Comparison of ENCODE assay signal across 8 cellular contexts in the genomic region with DNA sequence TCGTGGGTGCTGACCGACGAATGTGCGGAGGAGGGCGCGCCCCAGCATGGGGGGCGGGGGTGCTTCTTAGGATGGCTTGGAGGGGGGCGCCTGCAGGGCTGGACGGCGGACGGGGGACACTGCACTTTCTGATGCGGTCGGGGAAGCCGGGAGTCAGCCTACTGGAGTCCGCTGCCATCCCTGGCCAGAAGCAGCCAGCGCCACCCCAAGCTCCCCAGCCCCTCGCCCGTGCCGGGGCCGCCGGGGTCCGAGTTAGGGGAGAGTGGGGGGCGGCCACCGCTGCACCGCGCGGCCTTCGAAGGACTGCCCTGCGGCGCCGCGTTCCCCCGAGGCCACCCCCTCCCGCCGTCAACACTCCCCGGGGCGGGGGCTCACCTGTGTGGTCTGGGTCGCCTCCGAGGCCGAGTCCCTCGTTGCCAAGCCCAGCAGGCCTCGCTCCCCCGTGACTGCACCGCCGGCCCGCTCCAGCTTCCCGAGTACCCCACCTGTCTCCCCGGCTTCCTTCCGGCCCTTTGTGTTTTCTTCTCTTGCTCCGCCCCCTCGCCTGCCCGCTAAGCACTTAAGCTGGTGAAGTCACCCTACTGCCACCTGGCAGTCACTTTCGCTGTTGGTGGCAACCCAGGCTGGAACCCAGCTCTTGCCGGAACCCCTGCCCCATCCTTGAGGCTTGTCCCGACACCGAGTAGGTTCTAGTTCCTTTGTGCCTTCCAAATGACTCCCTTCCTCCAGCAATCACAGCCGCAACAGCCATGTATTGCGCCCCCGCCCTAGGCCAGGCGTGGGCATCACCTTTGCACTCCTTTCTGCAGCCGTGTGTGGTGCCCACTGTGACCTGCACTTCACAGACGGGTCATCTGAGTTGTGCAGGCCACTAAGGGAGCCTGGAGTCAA. TPM values are rescaled to one million over a fixed set of nuclear protein-coding genes. Genes with fewer than 3 reads are reported as not detected.
A peak's percentile ranks its signal among the peaks of the same experiment; 100 is the strongest.
DNase-seq lines count a peak whose midpoint lies in the region; TF ChIP-seq lines count a peak whose summit lies in the region.

A gene with protein sequence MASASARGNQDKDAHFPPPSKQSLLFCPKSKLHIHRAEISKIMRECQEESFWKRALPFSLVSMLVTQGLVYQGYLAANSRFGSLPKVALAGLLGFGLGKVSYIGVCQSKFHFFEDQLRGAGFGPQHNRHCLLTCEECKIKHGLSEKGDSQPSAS (minus strand): TSS at position 492 of the 891 bp plus-strand sequence. CDS start 2,225 bp downstream, outside the sequence.

- H3K4me1 ChIP-seq in HEK293 (ENCODE audit: control insufficient read depth, insufficient read depth, low read length) (peaks cover 2% of the 10 kb centered on the region; the same call in 1 of the 2 replicates), adrenal gland (replicated peaks in 1 of 2) (peaks cover 3 to 18% of the 10 kb centered on the region in 2 donors), smooth muscle cell (ENCODE audit: low read depth) (peaks cover 9% of the 10 kb centered on the region)

- intact Hi-C loops in adrenal gland (cut with DNase I): loop anchor here in 1 of 2 donors (10.0 kb wide), 2 partner anchors 48 to 72 kb away; a partner anchor contains a TSS

- H3K27ac ChIP-seq in HEK293 (ENCODE audit: extremely low read depth, low read depth, low read length) (peak within 1 kb of the TSS; percentile 66; the same call in 1 of the 2 replicates), adrenal gland (peak within 1 kb of the TSS in 3 of 5 donors; percentile 21 to 73 (median 33)), smooth muscle cell (ENCODE audit: low read depth) (no peak within 1 kb of the TSS)

- H3K27me3 ChIP-seq in adrenal gland: no peaks in the 10 kb centered on the region
- H3K27me3 ChIP-seq in smooth muscle cell (ENCODE audit: low read depth): no peaks in the 10 kb centered on the region

- H2AFZ ChIP-seq in smooth muscle cell (ENCODE audit: low read depth): peak within 1 kb of the TSS; percentile 81

- peak within 1 kb of the TSS; percentile 66 for H3K9ac ChIP-seq in smooth muscle cell (ENCODE audit: low read depth)

- H3K4me2 ChIP-seq in smooth muscle cell: peak within 1 kb of the TSS; percentile 92

- CTCF ChIA-PET in HEK293 (lab: Yijun Ruan, JAX): interaction anchor here (0.6 to 0.7 kb wide), 3 partner anchors 135 to 936 kb away, joined by 3 to 4 read pairs (median 3); no protein-coding TSS in a partner anchor

- H3K36me3 ChIP-seq in HEK293 (ENCODE audit: control insufficient read depth in 2 of 2, insufficient read depth in 1 of 2, low read length in 2 of 2) (peaks cover 0 to 4% of the 10 kb centered on the region in 2 experiments; a peak in 1 of 3 replicates), adrenal gland (replicated peaks in 1 of 2) (no peaks in the 10 kb centered on the region), smooth muscle cell (ENCODE audit: low read depth) (no peaks in the 10 kb centered on the region)

- H3K9me3 ChIP-seq in HEK293 (ENCODE audit: control insufficient read depth, insufficient read depth, low read depth, low read length) (no peaks in the 10 kb centered on the region), adrenal gland (replicated peaks in 1 of 3) (no peaks in the 10 kb centered on the region), smooth muscle cell (replicated peaks; ENCODE audit: low read depth) (no peaks in the 10 kb centered on the region)

- no peak for TF ChIP-seq CTCF in HEK293 (tag by site-specific recombination; IDR thresholded peaks at IDR 0.05)
- TF ChIP-seq CTCF in adrenal gland (IDR thresholded peaks at IDR 0.05): peak in 1 of 6 experiments; percentile 20
- TF ChIP-seq CTCF in smooth muscle cell (IDR thresholded peaks at IDR 0.05; ENCODE audit: borderline replicate concordance, insufficient read depth, poor library complexity, severe bottlenecking): no peak

- POLR2A ChIA-PET in HEK293 (lab: Yijun Ruan, JAX): interaction anchor here (1.1 kb wide), 2 partner anchors 126 to 209 kb away, joined by 3 to 6 read pairs; a partner anchor contains a TSS

- DNase-seq in MV-4-11 (lab: John Stamatoyannopoulos, UW) (peak; percentile 12), SW480 (ENCODE audit: low spot score) (peak; percentile 79), adrenal gland (peak; percentile 68 to 88 (median 78)), iPS DF 19.7 (ENCODE audit: low read depth, low spot score) (peak; percentile 61), smooth muscle cell (lab: John Stamatoyannopoulos, UW; ENCODE audit: unreplicated experiment) (no peak), globus pallidus (ENCODE audit: low spot score) (no peak)

- H3K79me2 ChIP-seq in smooth muscle cell (ENCODE audit: low read depth): no peaks in the 10 kb centered on the region

- H4K20me1 ChIP-seq in smooth muscle cell (ENCODE audit: low read depth): no peaks in the 10 kb centered on the region

- peak within 1 kb of the TSS; percentile 74 for H3K4me3 ChIP-seq in HEK293 (ENCODE audit: low read depth, low read length)
- H3K4me3 ChIP-seq in adrenal gland: peak within 1 kb of the TSS in 3 of 4 donors; percentile 14 to 89 (median 83)
- peak within 1 kb of the TSS; percentile 58 for H3K4me3 ChIP-seq in smooth muscle cell

- 7 to 20% (median 13%) methylated on average over 16 to 62 of the region's 62 CpGs for WGBS in adrenal gland, 4 donors
- 16% methylated on average over 43 of the region's 62 CpGs for WGBS in smooth muscle cell (ENCODE audit: low lambda C conversion rate)

- peak; percentile 63 for TF ChIP-seq POLR2A in GM10847 (IDR thresholded peaks at IDR 0.05; ENCODE audit: extremely low read depth, insufficient read length)
- peak; percentile 45 to 69 for TF ChIP-seq POLR2A in adrenal gland (IDR thresholded peaks at IDR 0.05)

- peaks cover 6% of the 10 kb centered on the region for H3F3A ChIP-seq in smooth muscle cell (ENCODE audit: low read depth)

TF ChIP-seq in HEK293, 187 proteins besides CTCF, POLR2A, EP300 and RAD21 (continues in another document):
- TF ChIP-seq, protein P1, sequence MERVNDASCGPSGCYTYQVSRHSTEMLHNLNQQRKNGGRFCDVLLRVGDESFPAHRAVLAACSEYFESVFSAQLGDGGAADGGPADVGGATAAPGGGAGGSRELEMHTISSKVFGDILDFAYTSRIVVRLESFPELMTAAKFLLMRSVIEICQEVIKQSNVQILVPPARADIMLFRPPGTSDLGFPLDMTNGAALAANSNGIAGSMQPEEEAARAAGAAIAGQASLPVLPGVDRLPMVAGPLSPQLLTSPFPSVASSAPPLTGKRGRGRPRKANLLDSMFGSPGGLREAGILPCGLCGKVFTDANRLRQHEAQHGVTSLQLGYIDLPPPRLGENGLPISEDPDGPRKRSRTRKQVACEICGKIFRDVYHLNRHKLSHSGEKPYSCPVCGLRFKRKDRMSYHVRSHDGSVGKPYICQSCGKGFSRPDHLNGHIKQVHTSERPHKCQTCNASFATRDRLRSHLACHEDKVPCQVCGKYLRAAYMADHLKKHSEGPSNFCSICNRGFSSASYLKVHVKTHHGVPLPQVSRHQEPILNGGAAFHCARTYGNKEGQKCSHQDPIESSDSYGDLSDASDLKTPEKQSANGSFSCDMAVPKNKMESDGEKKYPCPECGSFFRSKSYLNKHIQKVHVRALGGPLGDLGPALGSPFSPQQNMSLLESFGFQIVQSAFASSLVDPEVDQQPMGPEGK (tag by site-specific recombination; IDR thresholded peaks at IDR 0.05): peak; percentile 75
- TF ChIP-seq ZNF548 (tag by site-specific recombination; IDR thresholded peaks at IDR 0.05): peak; percentile 58; the same call in 1 of the 2 replicates
- TF ChIP-seq SCRT2 (tag by site-specific recombination; IDR thresholded peaks at IDR 0.05): peak; percentile 61
- no peak for TF ChIP-seq ZNF138 (tag by site-specific recombination; IDR thresholded peaks at IDR 0.05; ENCODE audit: borderline replicate concordance)
- peak; percentile 78; the same call in 1 of the 2 replicates for TF ChIP-seq ZNF501 (tag by site-specific recombination; IDR thresholded peaks at IDR 0.05)
- TF ChIP-seq, protein P2, sequence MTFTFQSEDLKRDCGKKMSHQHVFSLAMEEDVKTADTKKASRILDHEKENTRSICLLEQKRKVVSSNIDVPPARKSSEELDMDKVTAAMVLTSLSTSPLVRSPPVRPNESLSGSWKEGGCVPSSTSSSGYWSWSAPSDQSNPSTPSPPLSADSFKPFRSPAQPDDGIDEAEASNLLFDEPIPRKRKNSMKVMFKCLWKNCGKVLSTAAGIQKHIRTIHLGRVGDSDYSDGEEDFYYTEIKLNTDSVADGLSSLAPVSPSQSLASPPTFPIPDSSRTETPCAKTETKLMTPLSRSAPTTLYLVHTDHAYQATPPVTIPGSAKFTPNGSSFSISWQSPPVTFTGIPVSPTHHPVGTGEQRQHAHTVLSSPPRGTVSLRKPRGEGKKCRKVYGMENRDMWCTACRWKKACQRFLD (tag by site-specific recombination; IDR thresholded peaks at IDR 0.05): no peak
- TF ChIP-seq ZNF843 (tag by site-specific recombination; IDR thresholded peaks at IDR 0.05): peak; percentile 13; the same call in 1 of the 2 replicates
- peak; percentile 63; the same call in 1 of the 2 replicates for TF ChIP-seq ZNF600 (tag by site-specific recombination; IDR thresholded peaks at IDR 0.05)
- TF ChIP-seq SP7 (tag by site-specific recombination; IDR thresholded peaks at IDR 0.05): peak; percentile 66
- TF ChIP-seq ZNF391 (tag by site-specific recombination; IDR thresholded peaks at IDR 0.05; ENCODE audit: borderline replicate concordance, low read depth): no peak
- peak; percentile 74; the same call in 1 of the 2 replicates for TF ChIP-seq ZEB2 (tag by site-specific recombination; IDR thresholded peaks at IDR 0.05)

RNA-seq across cellular contexts. Expression of the gene that starts here (rescaled TPM):
- total RNA-seq in adrenal gland (10 to 100 TPM; 11.1 to 42.5 (median 26.2) TPM), smooth muscle cell (30.4 and 33.0 TPM in 2 replicates)
- polyA plus RNA-seq in adrenal gland (10 to 100 TPM; 18.1 to 44.1 (median 30.1) TPM), smooth muscle cell (45.1 and 104 TPM in 2 replicates)

Comparison
In these comparisons a context has a peak if more than half of its experiments do, and no peak if none do; other contexts are left out.
1. DNase-seq: peak in MV-4-11 (single experiment), SW480 (single experiment), adrenal gland (7 of 7) and iPS DF 19.7 (single experiment); none in smooth muscle cell (single experiment) and globus pallidus (single experiment).
2. Peak in every context shown above with its lines, with median percentiles within 50 percentile points of each other: H3K4me3 ChIP-seq.